In the genomic region with DNA sequence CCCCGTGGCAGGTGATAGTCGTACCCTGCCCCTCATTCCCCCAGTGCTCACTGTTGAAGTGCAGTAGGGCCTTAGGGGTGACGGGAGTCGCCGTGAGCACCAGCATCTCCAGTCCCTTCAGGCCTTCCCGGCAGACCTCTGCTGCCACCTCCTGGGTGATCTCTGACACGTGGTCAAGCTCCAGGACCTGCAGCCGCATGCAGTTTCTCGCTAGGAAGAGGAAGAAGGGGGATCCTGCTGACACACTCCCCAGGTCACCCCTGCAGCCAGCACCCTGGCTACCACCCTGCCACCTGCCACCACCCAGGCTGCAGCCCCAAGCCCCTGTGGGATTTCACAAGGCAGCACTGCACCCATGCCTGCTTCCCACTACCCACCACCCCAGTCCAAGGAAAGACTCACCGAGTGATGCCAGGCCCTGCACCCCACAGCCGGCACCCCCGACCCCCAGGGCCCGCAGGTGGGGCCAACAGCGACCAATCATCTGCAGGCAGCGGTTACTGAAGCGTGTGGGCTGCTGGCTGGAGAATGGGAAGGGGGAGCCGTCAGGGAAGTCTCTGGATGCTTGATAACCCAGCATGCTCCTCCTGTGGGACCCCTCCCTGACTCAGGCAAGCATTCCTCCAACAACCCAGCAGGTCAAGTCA, we compare ENCODE assay signal across 2 cellular contexts.
TF ChIP-seq lines count a peak whose summit lies in the region.

No MANE protein-coding gene starts in this region.

TF ChIP-seq in IMR-90, 13 proteins besides CTCF, POLR2A, EP300 and RAD21:
- TF ChIP-seq BHLHE40 (IDR thresholded peaks at IDR 0.05; ENCODE audit: low read depth, low read length) (no peak), FOS (IDR thresholded peaks at IDR 0.05; ENCODE audit: low read depth, low read length) (no peak), RCOR1 (IDR thresholded peaks at IDR 0.05; ENCODE audit: insufficient replicate concordance, low read length) (no peak), RFX5 (IDR thresholded peaks at IDR 0.05; ENCODE audit: low read depth, low read length) (no peak)
- TF ChIP-seq, protein P1, sequence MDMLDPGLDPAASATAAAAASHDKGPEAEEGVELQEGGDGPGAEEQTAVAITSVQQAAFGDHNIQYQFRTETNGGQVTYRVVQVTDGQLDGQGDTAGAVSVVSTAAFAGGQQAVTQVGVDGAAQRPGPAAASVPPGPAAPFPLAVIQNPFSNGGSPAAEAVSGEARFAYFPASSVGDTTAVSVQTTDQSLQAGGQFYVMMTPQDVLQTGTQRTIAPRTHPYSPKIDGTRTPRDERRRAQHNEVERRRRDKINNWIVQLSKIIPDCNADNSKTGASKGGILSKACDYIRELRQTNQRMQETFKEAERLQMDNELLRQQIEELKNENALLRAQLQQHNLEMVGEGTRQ (IDR thresholded peaks at IDR 0.05; ENCODE audit: low read depth, low read length) = peak; percentile 37; the same call in 1 of the 2 replicates

TF ChIP-seq in K562, 482 proteins besides CTCF, POLR2A, EP300 and RAD21:
- TF ChIP-seq, protein P2, sequence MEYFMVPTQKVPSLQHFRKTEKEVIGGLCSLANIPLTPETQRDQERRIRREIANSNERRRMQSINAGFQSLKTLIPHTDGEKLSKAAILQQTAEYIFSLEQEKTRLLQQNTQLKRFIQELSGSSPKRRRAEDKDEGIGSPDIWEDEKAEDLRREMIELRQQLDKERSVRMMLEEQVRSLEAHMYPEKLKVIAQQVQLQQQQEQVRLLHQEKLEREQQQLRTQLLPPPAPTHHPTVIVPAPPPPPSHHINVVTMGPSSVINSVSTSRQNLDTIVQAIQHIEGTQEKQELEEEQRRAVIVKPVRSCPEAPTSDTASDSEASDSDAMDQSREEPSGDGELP (CRISPR knock-in tag; IDR thresholded peaks at IDR 0.05; ENCODE audit: borderline replicate concordance) = 0 out of 2 replicates have a peak, but pooled peaks have one; percentile 25
- TF ChIP-seq JUN (IDR thresholded peaks at IDR 0.05; ENCODE audit: borderline replicate concordance, low read depth, low read length) = no peak
- TF ChIP-seq JUN (CRISPR knock-in tag; IDR thresholded peaks at IDR 0.05; ENCODE audit: borderline replicate concordance) = no peak
- no peak for TF ChIP-seq ZNF384 (IDR thresholded peaks at IDR 0.05; ENCODE audit: low read depth, low read length)
- TF ChIP-seq CAMTA2 (CRISPR knock-in tag; conservative IDR thresholded peaks at IDR 0.05) = no peak
- TF ChIP-seq, protein P3, sequence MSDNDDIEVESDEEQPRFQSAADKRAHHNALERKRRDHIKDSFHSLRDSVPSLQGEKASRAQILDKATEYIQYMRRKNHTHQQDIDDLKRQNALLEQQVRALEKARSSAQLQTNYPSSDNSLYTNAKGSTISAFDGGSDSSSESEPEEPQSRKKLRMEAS (CRISPR knock-in tag; IDR thresholded peaks at IDR 0.05) = peak; percentile 77
- peak; percentile 71 for TF ChIP-seq SMC3 (conservative IDR thresholded peaks at IDR 0.05; ENCODE audit: insufficient read depth, low read depth, low read length)
- TF ChIP-seq SMARCA5 (IDR thresholded peaks at IDR 0.05) = peak; percentile 26; the same call in 1 of the 2 replicates
- no peak for TF ChIP-seq ZNF239 (CRISPR knock-in tag; IDR thresholded peaks at IDR 0.05)
- peak; percentile 87 for TF ChIP-seq MYC (IDR thresholded peaks at IDR 0.05; ENCODE audit: low read depth, low read length)
- no peak for TF ChIP-seq MYC (CRISPR knock-in tag; IDR thresholded peaks at IDR 0.05; ENCODE audit: borderline replicate concordance, low read depth)
- no peak for TF ChIP-seq TCF7L2 (IDR thresholded peaks at IDR 0.05; ENCODE audit: low read depth, low read length)
- peak; percentile 38; the same call in 1 of the 2 replicates for TF ChIP-seq CTBP1 (IDR thresholded peaks at IDR 0.05; ENCODE audit: borderline replicate concordance)
- TF ChIP-seq ZNF584 (CRISPR knock-in tag; IDR thresholded peaks at IDR 0.05; ENCODE audit: low read depth) = no peak
- no peak for TF ChIP-seq ZNF785 (CRISPR knock-in tag; IDR thresholded peaks at IDR 0.05)
- TF ChIP-seq L3MBTL2 (IDR thresholded peaks at IDR 0.05) = 0 out of 2 replicates have a peak, but pooled peaks have one; percentile 12
- no peak for TF ChIP-seq ZNF668 (CRISPR knock-in tag; IDR thresholded peaks at IDR 0.05)
- TF ChIP-seq POU5F1 (IDR thresholded peaks at IDR 0.05; ENCODE audit: borderline replicate concordance, low read depth, low read length, partially characterized antibody) = no peak
- TF ChIP-seq SNRNP70 (optimal IDR thresholded peaks at IDR 0.05; ENCODE audit: low read depth, low read length) = no peak
- TF ChIP-seq, protein P4, sequence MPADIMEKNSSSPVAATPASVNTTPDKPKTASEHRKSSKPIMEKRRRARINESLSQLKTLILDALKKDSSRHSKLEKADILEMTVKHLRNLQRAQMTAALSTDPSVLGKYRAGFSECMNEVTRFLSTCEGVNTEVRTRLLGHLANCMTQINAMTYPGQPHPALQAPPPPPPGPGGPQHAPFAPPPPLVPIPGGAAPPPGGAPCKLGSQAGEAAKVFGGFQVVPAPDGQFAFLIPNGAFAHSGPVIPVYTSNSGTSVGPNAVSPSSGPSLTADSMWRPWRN (IDR thresholded peaks at IDR 0.05; ENCODE audit: low read depth) = no peak
- TF ChIP-seq STAG1 (CRISPR knock-in tag; IDR thresholded peaks at IDR 0.05; ENCODE audit: borderline replicate concordance) = peak; percentile 37; the same call in 1 of the 2 replicates
- 0 out of 2 replicates have a peak, but pooled peaks have one; percentile 17 for TF ChIP-seq TOE1 (IDR thresholded peaks at IDR 0.05; ENCODE audit: borderline replicate concordance)
- TF ChIP-seq TOE1 (CRISPR knock-in tag; IDR thresholded peaks at IDR 0.05; ENCODE audit: borderline replicate concordance, low read depth) = no peak
- peak; percentile 19; the same call in 1 of the 2 replicates for TF ChIP-seq RB1 (IDR thresholded peaks at IDR 0.05; ENCODE audit: low read depth)
- TF ChIP-seq, protein P5, sequence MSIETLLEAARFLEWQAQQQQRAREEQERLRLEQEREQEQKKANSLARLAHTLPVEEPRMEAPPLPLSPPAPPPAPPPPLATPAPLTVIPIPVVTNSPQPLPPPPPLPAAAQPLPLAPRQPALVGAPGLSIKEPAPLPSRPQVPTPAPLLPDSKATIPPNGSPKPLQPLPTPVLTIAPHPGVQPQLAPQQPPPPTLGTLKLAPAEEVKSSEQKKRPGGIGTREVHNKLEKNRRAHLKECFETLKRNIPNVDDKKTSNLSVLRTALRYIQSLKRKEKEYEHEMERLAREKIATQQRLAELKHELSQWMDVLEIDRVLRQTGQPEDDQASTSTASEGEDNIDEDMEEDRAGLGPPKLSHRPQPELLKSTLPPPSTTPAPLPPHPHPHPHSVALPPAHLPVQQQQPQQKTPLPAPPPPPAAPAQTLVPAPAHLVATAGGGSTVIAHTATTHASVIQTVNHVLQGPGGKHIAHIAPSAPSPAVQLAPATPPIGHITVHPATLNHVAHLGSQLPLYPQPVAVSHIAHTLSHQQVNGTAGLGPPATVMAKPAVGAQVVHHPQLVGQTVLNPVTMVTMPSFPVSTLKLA (conservative IDR thresholded peaks at IDR 0.05) = peak; percentile 30 to 71; a peak in 3 of 4 replicates
- TF ChIP-seq MTF1 (CRISPR knock-in tag; IDR thresholded peaks at IDR 0.05; ENCODE audit: borderline replicate concordance) = no peak
- TF ChIP-seq, protein P6, sequence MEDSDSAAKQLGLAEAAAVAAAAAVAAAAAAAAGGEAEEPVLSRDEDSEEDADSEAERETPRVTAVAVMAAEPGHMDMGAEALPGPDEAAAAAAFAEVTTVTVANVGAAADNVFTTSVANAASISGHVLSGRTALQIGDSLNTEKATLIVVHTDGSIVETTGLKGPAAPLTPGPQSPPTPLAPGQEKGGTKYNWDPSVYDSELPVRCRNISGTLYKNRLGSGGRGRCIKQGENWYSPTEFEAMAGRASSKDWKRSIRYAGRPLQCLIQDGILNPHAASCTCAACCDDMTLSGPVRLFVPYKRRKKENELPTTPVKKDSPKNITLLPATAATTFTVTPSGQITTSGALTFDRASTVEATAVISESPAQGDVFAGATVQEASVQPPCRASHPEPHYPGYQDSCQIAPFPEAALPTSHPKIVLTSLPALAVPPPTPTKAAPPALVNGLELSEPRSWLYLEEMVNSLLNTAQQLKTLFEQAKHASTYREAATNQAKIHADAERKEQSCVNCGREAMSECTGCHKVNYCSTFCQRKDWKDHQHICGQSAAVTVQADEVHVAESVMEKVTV (CRISPR knock-in tag; IDR thresholded peaks at IDR 0.05) = peak; percentile 55
- no peak for TF ChIP-seq HIVEP1 (CRISPR knock-in tag; IDR thresholded peaks at IDR 0.05)
- TF ChIP-seq YY1 (IDR thresholded peaks at IDR 0.05; ENCODE audit: borderline replicate concordance in 1 of 3, control insufficient read depth in 1 of 3, extremely low read depth in 1 of 3, insufficient read depth in 3 of 3, insufficient read length in 1 of 3, insufficient replicate concordance in 2 of 3, low read depth in 1 of 3, low read length in 2 of 3) = no peak
- peak; percentile 54 for TF ChIP-seq CREM (IDR thresholded peaks at IDR 0.05; ENCODE audit: low read depth)
- no peak for TF ChIP-seq POLR3G (IDR thresholded peaks at IDR 0.05; ENCODE audit: extremely low read depth, insufficient read length, insufficient replicate concordance)
- TF ChIP-seq, protein P7, sequence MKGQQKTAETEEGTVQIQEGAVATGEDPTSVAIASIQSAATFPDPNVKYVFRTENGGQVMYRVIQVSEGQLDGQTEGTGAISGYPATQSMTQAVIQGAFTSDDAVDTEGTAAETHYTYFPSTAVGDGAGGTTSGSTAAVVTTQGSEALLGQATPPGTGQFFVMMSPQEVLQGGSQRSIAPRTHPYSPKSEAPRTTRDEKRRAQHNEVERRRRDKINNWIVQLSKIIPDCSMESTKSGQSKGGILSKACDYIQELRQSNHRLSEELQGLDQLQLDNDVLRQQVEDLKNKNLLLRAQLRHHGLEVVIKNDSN (CRISPR knock-in tag; IDR thresholded peaks at IDR 0.05) = peak; percentile 58
- TF ChIP-seq PHTF2 (CRISPR knock-in tag; IDR thresholded peaks at IDR 0.05) = no peak
- TF ChIP-seq, protein P8, sequence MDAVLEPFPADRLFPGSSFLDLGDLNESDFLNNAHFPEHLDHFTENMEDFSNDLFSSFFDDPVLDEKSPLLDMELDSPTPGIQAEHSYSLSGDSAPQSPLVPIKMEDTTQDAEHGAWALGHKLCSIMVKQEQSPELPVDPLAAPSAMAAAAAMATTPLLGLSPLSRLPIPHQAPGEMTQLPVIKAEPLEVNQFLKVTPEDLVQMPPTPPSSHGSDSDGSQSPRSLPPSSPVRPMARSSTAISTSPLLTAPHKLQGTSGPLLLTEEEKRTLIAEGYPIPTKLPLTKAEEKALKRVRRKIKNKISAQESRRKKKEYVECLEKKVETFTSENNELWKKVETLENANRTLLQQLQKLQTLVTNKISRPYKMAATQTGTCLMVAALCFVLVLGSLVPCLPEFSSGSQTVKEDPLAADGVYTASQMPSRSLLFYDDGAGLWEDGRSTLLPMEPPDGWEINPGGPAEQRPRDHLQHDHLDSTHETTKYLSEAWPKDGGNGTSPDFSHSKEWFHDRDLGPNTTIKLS (IDR thresholded peaks at IDR 0.05; ENCODE audit: borderline replicate concordance, low read depth) = no peak
- TF ChIP-seq ZNF143 (CRISPR knock-in tag; IDR thresholded peaks at IDR 0.05) = no peak
- TF ChIP-seq, protein P1 (CRISPR knock-in tag; IDR thresholded peaks at IDR 0.05) = peak; percentile 63
- no peak for TF ChIP-seq MIER1 (IDR thresholded peaks at IDR 0.05; ENCODE audit: low read depth)
- TF ChIP-seq CREB1 (IDR thresholded peaks at IDR 0.05) = no peak
- 0 out of 2 replicates have a peak, but pooled peaks have one; percentile 15 for TF ChIP-seq CREB1 (CRISPR knock-in tag; IDR thresholded peaks at IDR 0.05)
- TF ChIP-seq ZBTB1 (CRISPR knock-in tag; IDR thresholded peaks at IDR 0.05; ENCODE audit: borderline replicate concordance, low read depth) = no peak
- TF ChIP-seq RCOR1 (IDR thresholded peaks at IDR 0.05; ENCODE audit: borderline replicate concordance in 1 of 2, low read depth in 2 of 2, low read length in 2 of 2) = peak in 1 of 2 experiments; percentile 66; a peak in 1 of 4 replicates
- TF ChIP-seq NRF1 (conservative IDR thresholded peaks at IDR 0.05 in 1 of 2, IDR thresholded peaks at IDR 0.05 in 1 of 2) = 0 out of 4 replicates have a peak, but pooled peaks of 1 of the 2 experiments have one; percentile 19
